ENCODE assay signal across 25 cellular contexts in genomic region chr4:57312296-57312695, GRCh38.
"Had no signal": no experiment of that assay in that cellular context is flagged by ENCODE, and none has a peak within 500 bp of the region (broad histone marks: within the 10 kb centered on the region; RNA-seq: fewer than 3 reads in every experiment).

No MANE protein-coding gene starts in this region.

- ATAC-seq: effector memory CD8-positive, alpha-beta T cell; esophagus mucosa; foreskin keratinocyte; gastrocnemius medialis; gastroesophageal sphincter; heart left ventricle; heart right ventricle had no signal

- H3K36me3 ChIP-seq: colonic mucosa, esophagus muscularis mucosa, esophagus squamous epithelium, gastrocnemius medialis, gastroesophageal sphincter, heart left ventricle, heart right ventricle had no signal

- H3K27me3 Mint-ChIP-seq: dendritic cell treated with granulocyte-macrophage colony-stimulating factor and Interleukin-4, amounts not matched to agents 40 ng/mL and 50 ng/mL, for 4 days; effector memory CD8-positive, alpha-beta T cell had no signal

- H3K27ac Mint-ChIP-seq: dendritic cell treated with granulocyte-macrophage colony-stimulating factor and Interleukin-4, amounts not matched to agents 40 ng/mL and 50 ng/mL, for 4 days; effector memory CD8-positive, alpha-beta T cell; endodermal cell had no signal

- H3K9me3 Mint-ChIP-seq: dendritic cell treated with granulocyte-macrophage colony-stimulating factor and Interleukin-4, amounts not matched to agents 40 ng/mL and 50 ng/mL, for 4 days; endodermal cell had no signal

- DNase-seq: colonic mucosa; cortex of kidney; dermis blood vessel endothelial cell; dorsolateral prefrontal cortex; effector CD4-positive, alpha-beta T cell; effector CD8-positive, alpha-beta T cell; effector memory CD4-positive, alpha-beta T cell; effector memory CD8-positive, alpha-beta T cell; endodermal cell; erythroblast; esophagus squamous epithelium; foreskin fibroblast; foreskin keratinocyte; foreskin melanocyte; gastrocnemius medialis; glutamatergic neuron; head of caudate nucleus; heart left ventricle; heart right ventricle had no signal

- H3K9me3 ChIP-seq: colonic mucosa, esophagus muscularis mucosa, esophagus squamous epithelium, gastrocnemius medialis, gastroesophageal sphincter, heart left ventricle, heart right ventricle had no signal

- H3K4me3 Mint-ChIP-seq: dendritic cell treated with granulocyte-macrophage colony-stimulating factor and Interleukin-4, amounts not matched to agents 40 ng/mL and 50 ng/mL, for 4 days; effector memory CD8-positive, alpha-beta T cell; endodermal cell had no signal

- H3K4me1 ChIP-seq: colonic mucosa, esophagus muscularis mucosa, esophagus squamous epithelium, foreskin keratinocyte, gastrocnemius medialis, gastroesophageal sphincter, heart left ventricle, heart right ventricle had no signal

- H3K4me1 Mint-ChIP-seq: endodermal cell had no signal

- H3K27me3 ChIP-seq: colonic mucosa, dorsolateral prefrontal cortex, esophagus muscularis mucosa, esophagus squamous epithelium, gastrocnemius medialis, gastroesophageal sphincter, heart left ventricle had no signal

- H3K27ac ChIP-seq: colonic mucosa, coronary artery, dorsolateral prefrontal cortex, epithelial cell of prostate, esophagus muscularis mucosa, esophagus squamous epithelium, foreskin keratinocyte, gastrocnemius medialis, gastroesophageal sphincter, heart left ventricle, heart right ventricle had no signal

- H3K4me3 ChIP-seq: colonic mucosa, coronary artery, dorsolateral prefrontal cortex, esophagus muscularis mucosa, esophagus squamous epithelium, gastrocnemius medialis, gastroesophageal sphincter, heart left ventricle, heart right ventricle had no signal
